26 cellular contexts compared by ENCODE assay signal in the genomic region with DNA sequence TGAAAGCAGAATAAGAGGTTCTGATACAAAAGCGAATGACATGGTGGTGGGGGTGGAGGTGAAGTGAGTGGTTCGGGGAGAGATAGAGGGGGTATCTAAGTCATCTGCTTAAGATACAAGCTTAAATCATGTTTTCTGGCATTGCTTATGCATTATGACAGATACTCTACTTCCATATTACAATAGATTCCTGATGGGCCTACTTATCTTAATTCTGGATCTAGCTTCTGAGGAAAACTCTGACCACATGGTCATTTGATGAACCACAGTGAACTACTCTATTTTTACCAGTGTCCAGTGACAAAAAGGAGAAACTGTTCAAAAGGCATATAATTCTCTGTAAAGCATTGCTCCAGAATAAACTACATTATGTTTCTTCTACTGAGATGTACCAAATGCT.
"Had no signal": no experiment of that assay in that cellular context is flagged by ENCODE, and none has a peak within 500 bp of the region (broad histone marks: within the 10 kb centered on the region; RNA-seq: fewer than 3 reads in every experiment).

No MANE protein-coding gene starts in this region.

- H3K27ac Mint-ChIP-seq: effector memory CD8-positive, alpha-beta T cell; endodermal cell; mesothelial cell of epicardium; naive B cell; naive thymus-derived CD8-positive, alpha-beta T cell had no signal

- H3K36me3 ChIP-seq: esophagus squamous epithelium, gastrocnemius medialis, heart right ventricle, left lung, lower lobe of right lung had no signal

- H3K9me3 Mint-ChIP-seq: effector memory CD8-positive, alpha-beta T cell; endodermal cell; mesothelial cell of epicardium; naive thymus-derived CD8-positive, alpha-beta T cell had no signal

- H3K4me1 ChIP-seq: gastrocnemius medialis, heart right ventricle, left lung, lower lobe of right lung had no signal

- ATAC-seq: effector memory CD8-positive, alpha-beta T cell; esophagus mucosa; gastrocnemius medialis; heart right ventricle; left cardiac atrium; left lung; left ventricle myocardium superior; lower lobe of right lung; mucosa of descending colon; naive thymus-derived CD8-positive, alpha-beta T cell had no signal

- H3K4me1 Mint-ChIP-seq: naive B cell; naive thymus-derived CD8-positive, alpha-beta T cell had no signal

- DNase-seq: dermis blood vessel endothelial cell; dorsolateral prefrontal cortex; effector CD8-positive, alpha-beta T cell; effector memory CD8-positive, alpha-beta T cell; endodermal cell; erythroblast; esophagus squamous epithelium; foreskin fibroblast; foreskin melanocyte; gastrocnemius medialis; glutamatergic neuron; head of caudate nucleus; heart right ventricle; hippocampal formation; left cardiac atrium; left lung; left ventricle myocardium superior; lower lobe of right lung; mesenchymal stem cell; mucosa of descending colon; naive B cell; naive thymus-derived CD8-positive, alpha-beta T cell had no signal

- H3K9me3 ChIP-seq: esophagus squamous epithelium, gastrocnemius medialis, lower lobe of right lung, mucosa of descending colon had no signal

- H3K4me3 ChIP-seq: coronary artery, dorsolateral prefrontal cortex, esophagus squamous epithelium, gastrocnemius medialis, heart right ventricle, left lung, lower lobe of right lung, mucosa of descending colon had no signal

- H3K4me3 Mint-ChIP-seq: effector memory CD8-positive, alpha-beta T cell; endodermal cell; mesothelial cell of epicardium; naive thymus-derived CD8-positive, alpha-beta T cell had no signal

- H3K27me3 Mint-ChIP-seq: naive B cell had no signal

- H3K27me3 ChIP-seq: dorsolateral prefrontal cortex, esophagus squamous epithelium, gastrocnemius medialis, heart right ventricle, left lung had no signal

- H3K27ac ChIP-seq: coronary artery, dorsolateral prefrontal cortex, epithelial cell of prostate, esophagus squamous epithelium, gastrocnemius medialis, heart right ventricle, left lung, lower lobe of right lung had no signal

- H3K36me3 Mint-ChIP-seq: mesothelial cell of epicardium; naive B cell; naive thymus-derived CD8-positive, alpha-beta T cell had no signal
